Comparison of ENCODE assay signal across 15 cellular contexts in the genomic region with DNA sequence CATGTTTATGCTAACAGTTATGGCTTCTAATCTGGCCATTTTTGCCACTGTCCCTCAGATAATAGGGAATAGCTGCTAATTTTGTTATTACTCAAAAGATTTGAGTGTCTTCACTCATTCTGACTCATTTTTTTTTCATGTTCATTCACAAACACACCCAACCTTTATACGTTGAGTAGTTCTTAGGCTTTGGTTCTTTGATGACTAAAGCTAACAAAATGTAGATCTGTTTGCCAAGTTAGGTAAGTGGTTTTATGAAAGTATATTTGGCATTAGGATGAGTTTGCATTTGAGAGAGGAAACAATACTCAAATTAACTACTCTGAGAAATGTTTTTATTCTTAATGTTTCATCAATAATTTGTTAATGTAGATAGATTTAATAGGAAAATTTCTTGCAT. TPM values are rescaled to one million over a fixed set of nuclear protein-coding genes. Genes with fewer than 3 reads are reported as not detected.
A peak's percentile ranks its signal among the peaks of the same experiment; 100 is the strongest.
DNase-seq lines count a peak whose midpoint lies in the region; ATAC-seq and TF ChIP-seq lines count a peak whose summit lies in the region.
"Had no signal": no experiment of that assay in that cellular context is flagged by ENCODE, and none has a peak within 500 bp of the region (broad histone marks: within the 10 kb centered on the region; RNA-seq: fewer than 3 reads in every experiment).

No MANE protein-coding gene starts in this region.

- POLR2A ChIA-PET in GM10248 (lab: Yijun Ruan, JAX) = no interaction called here

- intact Hi-C loops in breast epithelium (cut with DNase I; ENCODE audit: low total_unique reads) = no loop called here
- intact Hi-C loops in left lung (cut with DNase I) = no loop called here

- H3K36me3 ChIP-seq in breast epithelium (no peaks in the 10 kb centered on the region), left lung (no peaks in the 10 kb centered on the region)

- no peak for TF ChIP-seq POLR2A in breast epithelium (IDR thresholded peaks at IDR 0.05)

- DNase-seq in COLO829 (ENCODE audit: low spot score) (peak; percentile 30), LoVo (ENCODE audit: low spot score) (peak; percentile 78), breast epithelium (ENCODE audit: low spot score in 2 of 2) (no peak), left lung (no peak), amygdala (lab: John Stamatoyannopoulos, UW) (no peak), NCI-H1092 treated with DMSO at 0.1 percent for 48 hours (lab: John Stamatoyannopoulos, UW) (no peak), GM10248 (ENCODE audit: extremely low spot score) (no peak)
- DNase-seq in activated CD4-positive, CD25-positive, alpha-beta regulatory T cell treated with anti-CD3 and anti-CD28 coated beads, Interleukin-2, amount 50 U/mL, for 72 hours = no peak
- DNase-seq: CD4-positive, CD25-positive, alpha-beta regulatory T cell; mucosa of descending colon; NCI-H510A treated with DMSO at 0.1 percent for 48 hours; SHP77 treated with DMSO at 0.1 percent for 48 hours; stimulated activated CD4-positive, alpha-beta T cell treated with anti-CD3 and anti-CD28 coated beads, Interleukin-4, amount 100 ng/mL, for 4 hours; stimulated activated naive CD8-positive, alpha-beta T cell treated with anti-CD3 and anti-CD28 coated beads, Interleukin-15, amount 100 ng/mL, for 72 hours had no signal

- CTCF ChIA-PET in GM10248 (lab: Yijun Ruan, JAX) = interaction anchor here (1.1 to 2.3 kb wide), 3 partner anchors 10 to 43 kb away, joined by 3 to 4 read pairs (median 4); a partner anchor contains a TSS

- H3K9me3 ChIP-seq in breast epithelium (no peaks in the 10 kb centered on the region), left lung (no peaks in the 10 kb centered on the region)
- H3K9me3 ChIP-seq: mucosa of descending colon had no signal

- no peaks in the 10 kb centered on the region for H3K27me3 ChIP-seq in breast epithelium
- H3K27me3 ChIP-seq in left lung = no peaks in the 10 kb centered on the region

- no peak for TF ChIP-seq CTCF in breast epithelium (IDR thresholded peaks at IDR 0.05)
- TF ChIP-seq CTCF in left lung (IDR thresholded peaks at IDR 0.05) = no peak
- TF ChIP-seq CTCF in GM10248 (IDR thresholded peaks at IDR 0.05; ENCODE audit: control extremely low read depth, extremely low read depth, low read depth, missing control alignments) = no peak

- peak; percentile 15 for ATAC-seq in left lung
- ATAC-seq: mucosa of descending colon; stimulated activated naive CD8-positive, alpha-beta T cell treated with anti-CD3 and anti-CD28 coated beads, Interleukin-15, amount 100 ng/mL, for 72 hours had no signal

- no peak overlapping the region for H3K4me3 ChIP-seq in breast epithelium
- no peak overlapping the region for H3K4me3 ChIP-seq in left lung
- H3K4me3 ChIP-seq: mucosa of descending colon had no signal

- peaks cover 0 to 5% of the 10 kb centered on the region in 2 donors for H3K4me1 ChIP-seq in breast epithelium
- H3K4me1 ChIP-seq in left lung = peaks cover 15 to 41% of the 10 kb centered on the region in 2 donors

- H3K27ac ChIP-seq in breast epithelium (peak overlapping the region; percentile 22 to 40), left lung (no peak overlapping the region)
- H3K27ac ChIP-seq: VCaP had no signal

RNA-seq across cellular contexts. Expression of a gene that starts 3.7 kb away (rescaled TPM):
- total RNA-seq in breast epithelium (10 to 100 TPM; 23.2 to 47.6 (median 38.7) TPM), left lung (10 to 100 TPM; 29.4 to 32.2 TPM)

RNA-seq across cellular contexts. Expression of a gene that starts 27.1 kb away (rescaled TPM):
- 10 to 100 TPM in 2 of 3 donors, 1 to 10 TPM in 1; 7.5 to 11.6 (median 10.2) TPM for total RNA-seq in breast epithelium
- 1 to 10 TPM; 6.2 to 7.0 TPM for total RNA-seq in left lung

Comparison
In these comparisons a context has a peak if more than half of its experiments do, and no peak if none do; other contexts are left out.
1. DNase-seq: peak in COLO829 (single experiment) and LoVo (single experiment); none in breast epithelium (0 of 2), left lung (0 of 2), amygdala (0 of 56), activated CD4-positive, CD25-positive, alpha-beta regulatory T cell treated with anti-CD3 and anti-CD28 coated beads, Interleukin-2, amount 50 U/mL, for 72 hours (single experiment), NCI-H1092 treated with DMSO at 0.1 percent for 48 hours (single experiment) and GM10248 (single experiment).
2. H3K27ac ChIP-seq: peak in breast epithelium (2 of 2); none in left lung (0 of 2).